8 cellular contexts compared by ENCODE assay signal in the genomic region with DNA sequence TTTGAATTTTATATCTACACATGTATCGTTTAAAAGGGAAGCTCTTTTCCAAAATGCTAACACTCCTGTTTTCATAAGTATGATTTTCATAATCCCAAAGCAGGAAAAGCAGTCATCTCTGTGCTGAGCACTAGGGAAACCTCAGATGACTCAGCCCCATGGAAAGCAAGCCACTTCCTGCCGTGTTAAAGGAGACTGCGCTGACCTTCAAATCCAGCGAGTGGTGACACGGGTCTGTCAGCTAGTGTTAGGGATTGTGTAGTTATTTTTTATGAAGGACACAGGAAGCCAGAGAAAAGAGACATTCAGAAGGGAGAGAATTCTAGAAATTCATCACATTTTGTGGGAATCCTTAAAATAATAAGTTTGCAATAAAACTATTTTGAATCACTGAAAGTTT. TPM values are rescaled to one million over a fixed set of nuclear protein-coding genes. Genes with fewer than 3 reads are reported as not detected.
A peak's percentile ranks its signal among the peaks of the same experiment; 100 is the strongest.
DNase-seq lines count a peak whose midpoint lies in the region; ATAC-seq, FAIRE-seq and TF ChIP-seq lines count a peak whose summit lies in the region.

No MANE protein-coding gene starts in this region.

- CTCF ChIA-PET in A673 (lab: Charles Lee) = no interaction called here
- CTCF ChIA-PET in activated CD4-positive, alpha-beta memory T cell treated with anti-CD3 and anti-CD28 coated beads, Interleukin-2, amount 10 ng/mL, durations not matched to agents 7 days and 5 days (lab: Charles Lee) = interaction anchor here (0.8 to 1.3 kb wide), 5 partner anchors 9 to 278 kb away, joined by 3 to 4 read pairs (median 3); a partner anchor contains a TSS

- no TSS peak for BruUV-seq in A673 (replicated peaks; lab: Mats Ljungman, UMichigan)

- H3K4me3 ChIP-seq in A673 (ENCODE audit: low read depth, low read length, poor library complexity, severe bottlenecking) (no peak overlapping the region), stomach (no peak overlapping the region), HAP-1 (no peak overlapping the region)

- H3K27me3 Mint-ChIP-seq in activated CD4-positive, alpha-beta memory T cell treated with anti-CD3 and anti-CD28 coated beads, Interleukin-2, amount 10 ng/mL, durations not matched to agents 7 days and 5 days = peaks cover 7% of the 10 kb centered on the region

- intact Hi-C loops in A673 (cut with micrococcal nuclease; ENCODE audit: unreplicated experiment) = no loop called here
- intact Hi-C loops in left cardiac atrium (cut with DNase I) = no loop called here
- intact Hi-C loops in stomach (cut with DNase I; ENCODE audit: low total_unique reads) = no loop called here

- H3K27ac ChIP-seq in A673 (ENCODE audit: low read depth, low read length, poor library complexity, severe bottlenecking) (no peak overlapping the region), stomach (peak overlapping the region in 4 of 5 donors; percentile 44 to 80 (median 63))

- TF ChIP-seq CTCF in A673 (conservative IDR thresholded peaks at IDR 0.05; ENCODE audit: low read depth, low read length) (no peak), stomach (IDR thresholded peaks at IDR 0.05) (no peak), D721Med (IDR thresholded peaks at IDR 0.05; ENCODE audit: insufficient read depth, missing control alignments) (no peak)

- ATAC-seq in left cardiac atrium (peak; percentile 91 to 92), HG03432 (IDR thresholded peaks at IDR 0.05; ENCODE audit: unreplicated experiment) (no peak)

- no peaks in the 10 kb centered on the region for H3K27me3 ChIP-seq in A673 (replicated peaks; ENCODE audit: insufficient read depth, low read depth, low read length, poor library complexity)
- no peaks in the 10 kb centered on the region for H3K27me3 ChIP-seq in stomach
- no peaks in the 10 kb centered on the region for H3K27me3 ChIP-seq in HAP-1 (ENCODE audit: low read depth)

- DNase-seq in A673 (ENCODE audit: low spot score) = peak; percentile 65
- peak; percentile 75 for DNase-seq in HTR-8/SVneo (ENCODE audit: insufficient read length, low spot score)
- DNase-seq in activated CD4-positive, alpha-beta memory T cell treated with anti-CD3 and anti-CD28 coated beads, Interleukin-2, amount 10 ng/mL, durations not matched to agents 7 days and 5 days = peak; percentile 64
- peak; percentile 78 for DNase-seq in left cardiac atrium
- DNase-seq in stomach = peak; percentile 54
- no peak for DNase-seq in D721Med (ENCODE audit: insufficient read length, low spot score)
- DNase-seq in HAP-1 (ENCODE audit: low spot score in 2 of 2) = no peak

- no peaks in the 10 kb centered on the region for H3K36me3 Mint-ChIP-seq in activated CD4-positive, alpha-beta memory T cell treated with anti-CD3 and anti-CD28 coated beads, Interleukin-2, amount 10 ng/mL, durations not matched to agents 7 days and 5 days (ENCODE audit: low read depth)

- TF ChIP-seq POLR2A in stomach (IDR thresholded peaks at IDR 0.05) = no peak

- peaks cover 8% of the 10 kb centered on the region for H3K4me1 ChIP-seq in A673 (ENCODE audit: insufficient read depth, low read length, poor library complexity, severe bottlenecking)
- peaks cover 0 to 41% (median 12%) of the 10 kb centered on the region in 4 donors for H3K4me1 ChIP-seq in stomach
- H3K4me1 ChIP-seq in HAP-1 = no peaks in the 10 kb centered on the region

- WGBS in stomach, 5 donors = 18 to 25% (median 22%) methylated on average over 5 of the region's 5 CpGs

- H3K9me3 ChIP-seq in A673 (ENCODE audit: low read depth, low read length, poor library complexity, severe bottlenecking) (no peaks in the 10 kb centered on the region), stomach (no peaks in the 10 kb centered on the region), HAP-1 (no peaks in the 10 kb centered on the region; the same call in 1 of the 2 replicates)

- H3K36me3 ChIP-seq in A673 (ENCODE audit: insufficient read depth, low read length, poor library complexity, severe bottlenecking) (no peaks in the 10 kb centered on the region), stomach (no peaks in the 10 kb centered on the region), HAP-1 (replicated peaks) (no peaks in the 10 kb centered on the region)

- H3K9me3 Mint-ChIP-seq in activated CD4-positive, alpha-beta memory T cell treated with anti-CD3 and anti-CD28 coated beads, Interleukin-2, amount 10 ng/mL, durations not matched to agents 7 days and 5 days = no peaks in the 10 kb centered on the region

- TF ChIP-seq EP300 in stomach (IDR thresholded peaks at IDR 0.05) = no peak

- H3K4me1 Mint-ChIP-seq in activated CD4-positive, alpha-beta memory T cell treated with anti-CD3 and anti-CD28 coated beads, Interleukin-2, amount 10 ng/mL, durations not matched to agents 7 days and 5 days = peaks cover 64% of the 10 kb centered on the region

- in situ Hi-C loops in HAP-1 (cut with MboI; ENCODE audit: low sequenced_read_pairs) = no loop called here

- no peak overlapping the region for H3K4me3 Mint-ChIP-seq in activated CD4-positive, alpha-beta memory T cell treated with anti-CD3 and anti-CD28 coated beads, Interleukin-2, amount 10 ng/mL, durations not matched to agents 7 days and 5 days

- POLR2A ChIA-PET in A673 (lab: Charles Lee; ENCODE audit: low non-redundant PET) = no interaction called here
- POLR2A ChIA-PET in activated CD4-positive, alpha-beta memory T cell treated with anti-CD3 and anti-CD28 coated beads, Interleukin-2, amount 10 ng/mL, durations not matched to agents 7 days and 5 days (lab: Charles Lee) = interaction anchor here (0.8 to 1.5 kb wide), 4 partner anchors 57 to 278 kb away, joined by 3 to 8 read pairs (median 4); a partner anchor contains a TSS

- FAIRE-seq in HTR-8/SVneo (lab: Jason Lieb, UNC) = no peak
- no peak for FAIRE-seq in D721Med (lab: Jason Lieb, UNC)

- peak overlapping the region; percentile 89 for H3K27ac Mint-ChIP-seq in activated CD4-positive, alpha-beta memory T cell treated with anti-CD3 and anti-CD28 coated beads, Interleukin-2, amount 10 ng/mL, durations not matched to agents 7 days and 5 days

RNA-seq across cellular contexts. Expression of a gene that starts 57.0 kb away (rescaled TPM):
- 0.06 TPM in 1 of 2 replicates, not detected in the other for total RNA-seq in A673 (2021)
- total RNA-seq in activated CD4-positive, alpha-beta memory T cell treated with anti-CD3 and anti-CD28 coated beads, Interleukin-2, amount 10 ng/mL, durations not matched to agents 7 days and 5 days = 1 to 10 TPM; 5.1 to 5.6 TPM
- 100 to 1,000 TPM in 1 of 2 donors, 10 to 100 TPM in 1; 46.3 to 102 TPM for total RNA-seq in left cardiac atrium
- total RNA-seq in stomach = 10 to 100 TPM in 3 of 5 donors, 1 to 10 TPM in 2; 2.9 to 63.5 (median 13.8) TPM
- polyA plus RNA-seq in stomach = 1 to 10 TPM; 3.4 to 5.3 (median 4.1) TPM

Comparison
In these comparisons a context has a peak if more than half of its experiments do, and no peak if none do; other contexts are left out.
1. DNase-seq: peak in A673 (single experiment), HTR-8/SVneo (single experiment), activated CD4-positive, alpha-beta memory T cell treated with anti-CD3 and anti-CD28 coated beads, Interleukin-2, amount 10 ng/mL, durations not matched to agents 7 days and 5 days (single experiment), left cardiac atrium (single experiment) and stomach (single experiment); none in D721Med (single experiment) and HAP-1 (0 of 2).